Comparison of ENCODE assay signal across 8 cellular contexts in genomic region chr16:67161595-67162058, GRCh38. TPM values are rescaled to one million over a fixed set of nuclear protein-coding genes. Genes with fewer than 3 reads are reported as not detected.
DNase-seq lines count a peak whose midpoint lies in the region; ATAC-seq and TF ChIP-seq lines count a peak whose summit lies in the region.
"Had no signal": no experiment of that assay in that cellular context is flagged by ENCODE, and none has a peak within 500 bp of the region (broad histone marks: within the 10 kb centered on the region; RNA-seq: fewer than 3 reads in every experiment).

No MANE protein-coding gene starts in this region.

- H3K4me1 ChIP-seq in heart left ventricle (peaks cover 0 to 71% (median 55%) of the 10 kb centered on the region in 12 donors), gastrocnemius medialis (peaks cover 49 to 51% of the 10 kb centered on the region in 2 donors)

- ATAC-seq in heart left ventricle: peak; percentile 1 to 51 (median 24)
- peak; percentile 3 to 22 for ATAC-seq in gastrocnemius medialis

- H3K36me3 ChIP-seq in heart left ventricle (no peaks in the 10 kb centered on the region), gastrocnemius medialis (no peaks in the 10 kb centered on the region)

- WGBS in heart left ventricle, 4 donors: 33 to 43% (median 36%) methylated on average over 25 of the region's 25 CpGs

- peaks cover 7% of the 10 kb centered on the region for H3K36me3 Mint-ChIP-seq in activated T-helper 1 cell treated with anti-CD3 and anti-CD28 coated beads, Interleukin-12 subunit alpha, Interleukin-12 subunit beta, Interleukin-2, Interleukin-4 antibody, amounts not matched to agents 30 ng/mL and 10 ng/mL and 1 ng/mL, durations not matched to agents 14 hours and 24 hours and 36 hours (ENCODE audit: low read depth)
- no peaks in the 10 kb centered on the region for H3K36me3 Mint-ChIP-seq in nephron progenitor cell (ENCODE audit: low read depth)

- peak overlapping the region; percentile 23 for H3K27ac Mint-ChIP-seq in activated T-helper 1 cell treated with anti-CD3 and anti-CD28 coated beads, Interleukin-12 subunit alpha, Interleukin-12 subunit beta, Interleukin-2, Interleukin-4 antibody, amounts not matched to agents 30 ng/mL and 10 ng/mL and 1 ng/mL, durations not matched to agents 14 hours and 24 hours and 36 hours
- no peak overlapping the region for H3K27ac Mint-ChIP-seq in nephron progenitor cell

- TF ChIP-seq POLR2A in heart left ventricle (IDR thresholded peaks at IDR 0.05) (no peak), gastrocnemius medialis (IDR thresholded peaks at IDR 0.05) (no peak)

- TF ChIP-seq CTCF in heart left ventricle (IDR thresholded peaks at IDR 0.05): no peak
- TF ChIP-seq CTCF in gastrocnemius medialis (IDR thresholded peaks at IDR 0.05 in 4 of 5, conservative IDR thresholded peaks at IDR 0.05 in 1 of 5): peak in 4 of 5 experiments; percentile 18 to 33 (median 22)
- no peak for TF ChIP-seq CTCF in nephron progenitor cell (IDR thresholded peaks at IDR 0.05)

- H3K27me3 Mint-ChIP-seq in activated T-helper 1 cell treated with anti-CD3 and anti-CD28 coated beads, Interleukin-12 subunit alpha, Interleukin-12 subunit beta, Interleukin-2, Interleukin-4 antibody, amounts not matched to agents 30 ng/mL and 10 ng/mL and 1 ng/mL, durations not matched to agents 14 hours and 24 hours and 36 hours (ENCODE audit: insufficient read depth): peaks cover 15% of the 10 kb centered on the region
- H3K27me3 Mint-ChIP-seq in nephron progenitor cell (ENCODE audit: low read depth, poor library complexity): peaks cover 99% of the 10 kb centered on the region

- H3K9me3 Mint-ChIP-seq in activated T-helper 1 cell treated with anti-CD3 and anti-CD28 coated beads, Interleukin-12 subunit alpha, Interleukin-12 subunit beta, Interleukin-2, Interleukin-4 antibody, amounts not matched to agents 30 ng/mL and 10 ng/mL and 1 ng/mL, durations not matched to agents 14 hours and 24 hours and 36 hours: no peaks in the 10 kb centered on the region
- H3K9me3 Mint-ChIP-seq in nephron progenitor cell: peaks cover 4% of the 10 kb centered on the region
- H3K9me3 Mint-ChIP-seq: activated naive CD4-positive, alpha-beta T cell treated with anti-CD3 and anti-CD28 coated beads, Interleukin-2, amount 50 U/mL, for 24 hours had no signal

- H3K4me3 ChIP-seq in heart left ventricle: peak overlapping the region in 10 of 12 donors; percentile 75 to 98 (median 97)
- H3K4me3 ChIP-seq in gastrocnemius medialis: peak overlapping the region; percentile 75 to 87 (median 76)

- peak overlapping the region in 11 of 12 donors; percentile 17 to 88 (median 83) for H3K27ac ChIP-seq in heart left ventricle
- peak overlapping the region; percentile 93 to 100 (median 95) for H3K27ac ChIP-seq in gastrocnemius medialis

- H3K9me3 ChIP-seq in heart left ventricle (no peaks in the 10 kb centered on the region), gastrocnemius medialis (no peaks in the 10 kb centered on the region)

- intact Hi-C loops in activated T-helper 1 cell treated with anti-CD3 and anti-CD28 coated beads, Interleukin-12 subunit alpha, Interleukin-12 subunit beta, Interleukin-2, Interleukin-4 antibody, amounts not matched to agents 30 ng/mL and 10 ng/mL and 1 ng/mL, durations not matched to agents 14 hours and 24 hours and 36 hours (cut with micrococcal nuclease): loop anchor here (2.0 kb wide), 1 partner anchor 65 kb away; the partner anchor contains the start of gene TMEM208
- intact Hi-C loops in heart left ventricle (cut with DNase I) (loop anchor here in 1 of 10 donors (2.0 kb wide), 1 partner anchor 21 kb away; the partner anchor contains the start of gene MATCAP1), gastrocnemius medialis (cut with DNase I; ENCODE audit: low total_unique reads) (loop anchor here (2.0 to 5.0 kb wide), 3 partner anchors 86 to 211 kb away; partner anchors contain the start of genes CBFB, FHOD1 and SLC9A5)

- DNase-seq in G401 (ENCODE audit: low spot score) (peak; percentile 81), heart left ventricle (peak in 3 of 5 donors; percentile 64 to 82 (median 70)), gastrocnemius medialis (peak; percentile 57 to 84), T-helper 9 cell (no peak), nephron progenitor cell (no peak), epidermal melanocyte (ENCODE audit: insufficient read length, low spot score) (no peak)
- no peak for DNase-seq in activated T-helper 1 cell treated with anti-CD3 and anti-CD28 coated beads, Interleukin-12 subunit alpha, Interleukin-12 subunit beta, Interleukin-2, Interleukin-4 antibody, amounts not matched to agents 30 ng/mL and 10 ng/mL and 1 ng/mL, durations not matched to agents 14 hours and 24 hours and 36 hours (ENCODE audit: low spot score)

- H3K27me3 ChIP-seq in heart left ventricle (peaks cover 0 to 48% (median 7%) of the 10 kb centered on the region in 9 donors), gastrocnemius medialis (no peaks in the 10 kb centered on the region)

- in situ Hi-C loops in G401 (cut with HindIII; ENCODE audit: low sequenced_read_pairs) (no loop called here), gastrocnemius medialis (cut with MboI; ENCODE audit: low sequenced_read_pairs in 4 of 4) (no loop called here)

- peak overlapping the region; percentile 70 for H3K4me3 Mint-ChIP-seq in activated T-helper 1 cell treated with anti-CD3 and anti-CD28 coated beads, Interleukin-12 subunit alpha, Interleukin-12 subunit beta, Interleukin-2, Interleukin-4 antibody, amounts not matched to agents 30 ng/mL and 10 ng/mL and 1 ng/mL, durations not matched to agents 14 hours and 24 hours and 36 hours
- no peak overlapping the region for H3K4me3 Mint-ChIP-seq in nephron progenitor cell

- H3K4me1 Mint-ChIP-seq in activated T-helper 1 cell treated with anti-CD3 and anti-CD28 coated beads, Interleukin-12 subunit alpha, Interleukin-12 subunit beta, Interleukin-2, Interleukin-4 antibody, amounts not matched to agents 30 ng/mL and 10 ng/mL and 1 ng/mL, durations not matched to agents 14 hours and 24 hours and 36 hours (ENCODE audit: low read depth): peaks cover 40% of the 10 kb centered on the region
- H3K4me1 Mint-ChIP-seq in nephron progenitor cell: peaks cover 9% of the 10 kb centered on the region

RNA-seq across cellular contexts. Expression of gene FBXL8, which starts 1.9 kb away (rescaled TPM):
- total RNA-seq in G401 (2014; rRNA removed; shearing (Covaris generic)): 8.2 and 10.4 TPM in 2 replicates
- total RNA-seq in activated T-helper 1 cell treated with anti-CD3 and anti-CD28 coated beads, Interleukin-12 subunit alpha, Interleukin-12 subunit beta, Interleukin-2, Interleukin-4 antibody, amounts not matched to agents 30 ng/mL and 10 ng/mL and 1 ng/mL, durations not matched to agents 14 hours and 24 hours and 36 hours: 19.3 and 22.4 TPM in 2 replicates
- 10 to 100 TPM in 1 of 9 donors, 1 to 10 TPM in 8; 5.0 to 13.4 (median 7.2) TPM for total RNA-seq in heart left ventricle
- 1 to 10 TPM; 5.4 to 9.2 TPM for polyA plus RNA-seq in heart left ventricle
- total RNA-seq in gastrocnemius medialis: 10 to 100 TPM in 3 of 4 donors, 1 to 10 TPM in 1; 7.0 to 16.3 (median 14.3) TPM

RNA-seq across cellular contexts. Expression of gene TRADD, which starts 1.9 kb away (rescaled TPM):
- total RNA-seq in G401 (2014; rRNA removed; shearing (Covaris generic)): 8.8 and 15.4 TPM in 2 replicates
- 29.0 TPM in 2 replicates for total RNA-seq in activated T-helper 1 cell treated with anti-CD3 and anti-CD28 coated beads, Interleukin-12 subunit alpha, Interleukin-12 subunit beta, Interleukin-2, Interleukin-4 antibody, amounts not matched to agents 30 ng/mL and 10 ng/mL and 1 ng/mL, durations not matched to agents 14 hours and 24 hours and 36 hours
- total RNA-seq in heart left ventricle (10 to 100 TPM in 4 of 9 donors, 1 to 10 TPM in 5; 4.7 to 14.3 (median 8.4) TPM), gastrocnemius medialis (10 to 100 TPM in 2 of 4 donors, 1 to 10 TPM in 2; 8.8 to 15.3 (median 10.1) TPM)
- 10 to 100 TPM in 1 of 2 donors, 1 to 10 TPM in 1; 6.8 to 16.2 TPM for polyA plus RNA-seq in heart left ventricle

RNA-seq across cellular contexts. Expression of gene HSF4, which starts 2.9 kb away (rescaled TPM):
- total RNA-seq in G401 (2014; rRNA removed; shearing (Covaris generic)): 17.8 and 17.9 TPM in 2 replicates
- total RNA-seq in activated T-helper 1 cell treated with anti-CD3 and anti-CD28 coated beads, Interleukin-12 subunit alpha, Interleukin-12 subunit beta, Interleukin-2, Interleukin-4 antibody, amounts not matched to agents 30 ng/mL and 10 ng/mL and 1 ng/mL, durations not matched to agents 14 hours and 24 hours and 36 hours: 30.3 and 36.8 TPM in 2 replicates
- 10 to 100 TPM; 11.6 to 62.4 (median 35.4) TPM for total RNA-seq in heart left ventricle
- polyA plus RNA-seq in heart left ventricle: 10 to 100 TPM in 1 of 2 donors, 1 to 10 TPM in 1; 5.9 to 62.5 TPM
- total RNA-seq in gastrocnemius medialis: 100 to 1,000 TPM in 1 of 4 donors, 10 to 100 TPM in 2, 1 to 10 TPM in 1; 9.0 to 111 (median 29.7) TPM

RNA-seq across cellular contexts. Expression of gene NOL3, which starts 8.7 kb away (rescaled TPM):
- 13.4 and 17.5 TPM in 2 replicates for total RNA-seq in G401 (2014; rRNA removed; shearing (Covaris generic))
- 19.0 and 22.9 TPM in 2 replicates for total RNA-seq in activated T-helper 1 cell treated with anti-CD3 and anti-CD28 coated beads, Interleukin-12 subunit alpha, Interleukin-12 subunit beta, Interleukin-2, Interleukin-4 antibody, amounts not matched to agents 30 ng/mL and 10 ng/mL and 1 ng/mL, durations not matched to agents 14 hours and 24 hours and 36 hours
- 100 to 1,000 TPM in 1 of 9 donors, 10 to 100 TPM in 8; 64.9 to 119 (median 77.4) TPM for total RNA-seq in heart left ventricle
- polyA plus RNA-seq in heart left ventricle: 100 to 1,000 TPM; 112 to 121 TPM
- 100 to 1,000 TPM in 3 of 4 donors, 10 to 100 TPM in 1; 77.5 to 231 (median 173) TPM for total RNA-seq in gastrocnemius medialis

RNA-seq across cellular contexts. Expression of gene B3GNT9, which starts 10.8 kb away (rescaled TPM):
- total RNA-seq in G401 (2014; rRNA removed; shearing (Covaris generic)): 0.55 TPM in 1 of 2 replicates, not detected in the other
- total RNA-seq in activated T-helper 1 cell treated with anti-CD3 and anti-CD28 coated beads, Interleukin-12 subunit alpha, Interleukin-12 subunit beta, Interleukin-2, Interleukin-4 antibody, amounts not matched to agents 30 ng/mL and 10 ng/mL and 1 ng/mL, durations not matched to agents 14 hours and 24 hours and 36 hours: 6.2 TPM in 2 replicates
- 10 to 100 TPM in 5 of 9 donors, 1 to 10 TPM in 4; 8.6 to 17.5 (median 11.9) TPM for total RNA-seq in heart left ventricle
- 10 to 100 TPM in 1 of 2 donors, 1 to 10 TPM in 1; 6.4 to 16.9 TPM for polyA plus RNA-seq in heart left ventricle
- 1 to 10 TPM; 1.5 to 3.1 (median 2.6) TPM for total RNA-seq in gastrocnemius medialis

Comparison
In these comparisons a context has a peak if more than half of its experiments do, and no peak if none do; other contexts are left out.
1. DNase-seq: peak in G401 (single experiment), heart left ventricle (3 of 5) and gastrocnemius medialis (2 of 2); none in activated T-helper 1 cell treated with anti-CD3 and anti-CD28 coated beads, Interleukin-12 subunit alpha, Interleukin-12 subunit beta, Interleukin-2, Interleukin-4 antibody, amounts not matched to agents 30 ng/mL and 10 ng/mL and 1 ng/mL, durations not matched to agents 14 hours and 24 hours and 36 hours (single experiment), T-helper 9 cell (single experiment), nephron progenitor cell (single experiment) and epidermal melanocyte (single experiment).
2. CTCF ChIP-seq: peak in gastrocnemius medialis (4 of 5); none in heart left ventricle (0 of 12) and nephron progenitor cell (single experiment).